In genomic region chr3:197949767-197950660, GRCh38 we compare ENCODE assay signal across 8 cellular contexts. TPM values are rescaled to one million over a fixed set of nuclear protein-coding genes. Genes with fewer than 3 reads are reported as not detected.
DNase-seq lines count a peak whose midpoint lies in the region; ATAC-seq and TF ChIP-seq lines count a peak whose summit lies in the region.

Gene RPL35A (plus strand): TSS chr3:197950190. CDS start chr3:197950968, 778 bp downstream.

- H3K36me3 ChIP-seq in CD8-positive, alpha-beta T cell (ENCODE audit: insufficient read depth, low read length), result peaks cover 24% of the 10 kb centered on the region
- H3K36me3 ChIP-seq in lung (ENCODE audit: control insufficient read depth in 2 of 2, insufficient read depth in 2 of 2, low read length in 2 of 2), result peaks cover 13 to 22% of the 10 kb centered on the region in 2 donors

- no peaks in the 10 kb centered on the region for H3K9me3 Mint-ChIP-seq in CD8-positive, alpha-beta T cell

- DNase-seq in CD8-positive, alpha-beta T cell, result peak; percentile 74 to 89 (median 81)
- peak; percentile 94 for DNase-seq in HS-27A (ENCODE audit: low read depth)
- DNase-seq in NK-92 (lab: John Stamatoyannopoulos, UW; ENCODE audit: unreplicated experiment), result peak; percentile 67
- peak; percentile 58 to 64 for DNase-seq in activated CD8-positive, alpha-beta memory T cell treated with anti-CD3 and anti-CD28 coated beads for 1 hour (ENCODE audit: extremely low read depth in 1 of 2, low read depth in 1 of 2)
- DNase-seq in effector CD8-positive, alpha-beta T cell (lab: John Stamatoyannopoulos, UW), result peak; percentile 80
- DNase-seq in lung (ENCODE audit: low spot score), result peak; percentile 84
- peak; percentile 66 to 76 (median 66) for DNase-seq in stimulated activated CD4-positive, alpha-beta T cell treated with anti-CD3 and anti-CD28 coated beads, TNF-alpha, amount 100 ng/mL, for 4 hours (ENCODE audit: low read depth in 3 of 3)

- TF ChIP-seq CTCF in CD8-positive, alpha-beta T cell (IDR thresholded peaks at IDR 0.05), result no peak
- no peak for TF ChIP-seq CTCF in lung (IDR thresholded peaks at IDR 0.05; ENCODE audit: control extremely low read depth, extremely low read depth)

- H3K4me3 ChIP-seq in CD8-positive, alpha-beta T cell (ENCODE audit: low read depth, low read length), result peak within 1 kb of the TSS; percentile 59
- H3K4me3 ChIP-seq in lung, result peak within 1 kb of the TSS; percentile 90

- peaks cover 43% of the 10 kb centered on the region for H3K4me1 Mint-ChIP-seq in CD8-positive, alpha-beta T cell (ENCODE audit: low read depth)

- H3K36me3 Mint-ChIP-seq in CD8-positive, alpha-beta T cell, result peaks cover 46% of the 10 kb centered on the region

- intact Hi-C loops in CD8-positive, alpha-beta T cell (cut with DNase I, micrococcal nuclease), result loop anchor here (1.0 to 10.0 kb wide), 6 partner anchors 10 to 1008 kb away; partner anchors contain the start of genes LMLN (in 2 of the 2), LRCH3 (in 2 of the 2), FYTTD1 (in 1 of the 2) and NCBP2 (in 1 of the 2)

- no peaks in the 10 kb centered on the region for H3K27me3 Mint-ChIP-seq in CD8-positive, alpha-beta T cell (ENCODE audit: low read depth)

- peaks cover 39% of the 10 kb centered on the region for H3K4me1 ChIP-seq in CD8-positive, alpha-beta T cell (ENCODE audit: insufficient read depth, low read length)
- H3K4me1 ChIP-seq in lung (ENCODE audit: control insufficient read depth in 2 of 2, insufficient read depth in 2 of 2, low read length in 2 of 2), result peaks cover 13 to 17% of the 10 kb centered on the region in 2 donors

- ATAC-seq in CD8-positive, alpha-beta T cell, result peak; percentile 91
- peak; percentile 85 for ATAC-seq in GM19467 (IDR thresholded peaks at IDR 0.05; ENCODE audit: unreplicated experiment)
- peak; percentile 89 for ATAC-seq in lung (ENCODE audit: insufficient read depth, low FRiP score)

- POLR2A ChIA-PET in CD8-positive, alpha-beta T cell (lab: Charles Lee), result interaction anchor here (0.6 to 1.7 kb wide), 4 partner anchors 9 to 130 kb away, joined by 4 to 10 read pairs (median 4); partner anchors contain the start of gene LMLN

- CTCF ChIA-PET in CD8-positive, alpha-beta T cell (lab: Charles Lee), result no interaction called here

- peak within 1 kb of the TSS; percentile 98 for H3K4me3 Mint-ChIP-seq in CD8-positive, alpha-beta T cell

- WGBS in lung, 2 donors, result 0 to 1% methylated on average over 37 of the region's 37 CpGs

- H3K27ac Mint-ChIP-seq in CD8-positive, alpha-beta T cell, result peak within 1 kb of the TSS; percentile 98

- H3K9me3 ChIP-seq in CD8-positive, alpha-beta T cell (ENCODE audit: low read length), result no peaks in the 10 kb centered on the region
- H3K9me3 ChIP-seq in lung (ENCODE audit: control insufficient read depth in 2 of 2, insufficient read depth in 1 of 2, low read length in 1 of 2), result no peaks in the 10 kb centered on the region

- no peaks in the 10 kb centered on the region for H3K27me3 ChIP-seq in CD8-positive, alpha-beta T cell (ENCODE audit: insufficient read depth, low read length)
- no peaks in the 10 kb centered on the region for H3K27me3 ChIP-seq in lung (ENCODE audit: control insufficient read depth, insufficient read depth)

- peak within 1 kb of the TSS; percentile 91 for H3K27ac ChIP-seq in CD8-positive, alpha-beta T cell (ENCODE audit: low read depth, low read length)
- peak within 1 kb of the TSS; percentile 82 to 96 for H3K27ac ChIP-seq in lung (ENCODE audit: low read depth in 1 of 2, low read length in 1 of 2)

RNA-seq across cellular contexts. Expression of gene RPL35A, which starts in this region (rescaled TPM):
- total RNA-seq in CD8-positive, alpha-beta T cell, result 1,000 to 10,000 TPM; 2,004 to 2,100 TPM
- 100 to 1,000 TPM; 678 to 735 TPM for total RNA-seq in lung
- polyA plus RNA-seq in lung, result 1,000 to 10,000 TPM; 1,136 to 2,048 TPM

Comparison
In these comparisons a context has a peak if more than half of its experiments do, and no peak if none do; other contexts are left out.
1. Peak in every context shown above with its lines: DNase-seq, ATAC-seq, H3K4me3 ChIP-seq and H3K27ac ChIP-seq.